8 cellular contexts compared by ENCODE assay signal in the genomic region with DNA sequence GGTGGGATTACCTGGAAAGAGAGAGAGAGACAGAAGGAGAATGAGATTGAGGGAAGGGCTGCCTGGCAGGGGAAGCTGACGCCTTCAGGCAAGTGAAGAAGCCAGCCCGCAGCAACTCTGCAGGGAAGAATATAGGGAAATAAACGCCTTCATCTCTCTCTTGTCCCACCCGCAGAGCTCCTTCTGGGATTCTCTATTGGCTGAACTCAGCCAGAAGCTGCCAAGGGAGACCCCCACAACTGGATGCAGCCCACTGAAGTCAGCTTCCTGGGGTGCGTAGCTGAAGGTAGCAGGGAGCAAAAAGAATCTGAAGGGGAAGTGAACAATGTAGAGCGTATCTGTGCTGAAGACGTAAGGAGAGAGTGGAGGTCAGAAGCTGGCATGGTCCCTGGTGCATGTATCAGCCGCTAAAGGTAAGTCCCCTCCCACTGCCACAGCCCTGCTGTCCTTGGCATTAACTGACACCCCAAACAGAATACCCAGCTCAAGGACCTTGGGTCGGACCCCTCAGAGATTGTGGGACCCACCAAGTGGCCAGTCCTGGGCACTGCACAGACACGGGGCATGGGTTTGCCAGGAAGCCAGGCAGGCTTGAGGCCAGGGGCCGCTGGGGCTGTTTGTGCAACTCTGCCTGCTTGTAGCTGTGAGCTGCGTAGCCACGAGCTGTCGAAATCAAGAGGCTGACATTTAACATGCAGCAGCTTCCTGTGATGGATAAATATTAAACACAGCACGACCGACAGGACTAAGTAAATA.
DNase-seq lines count a peak whose midpoint lies in the region; ATAC-seq, FAIRE-seq and TF ChIP-seq lines count a peak whose summit lies in the region.

No MANE protein-coding gene starts in this region.

- FAIRE-seq in urothelium cell line (lab: Jason Lieb, UNC) = peak; percentile 93

- POLR2A ChIA-PET in RWPE1 (lab: Yijun Ruan, JAX; ENCODE audit: low non-redundant PET) = no interaction called here

- H3K4me3 ChIP-seq in body of pancreas = no peak overlapping the region

- H3K36me3 ChIP-seq in body of pancreas (replicated peaks in 1 of 2; ENCODE audit: insufficient read depth in 1 of 2, low read depth in 2 of 2) = no peaks in the 10 kb centered on the region

- no peak for TF ChIP-seq POLR2A in body of pancreas (IDR thresholded peaks at IDR 0.05)

- CTCF ChIA-PET in RWPE1 (lab: Yijun Ruan, JAX) = interaction anchor here (0.5 kb wide), 1 partner anchor 261 kb away, joined by 3 read pairs; no protein-coding TSS in a partner anchor

- intact Hi-C loops in body of pancreas (cut with DNase I) = no loop called here

- H3K4me1 ChIP-seq in body of pancreas = peaks cover 12% of the 10 kb centered on the region

- no peaks in the 10 kb centered on the region for H3K27me3 ChIP-seq in body of pancreas

- peak; percentile 26 to 68 (median 59) for TF ChIP-seq CTCF in body of pancreas (IDR thresholded peaks at IDR 0.05)
- no peak for TF ChIP-seq CTCF in RWPE1 (conservative IDR thresholded peaks at IDR 0.05; ENCODE audit: low read depth)

- DNase-seq in activated CD4-positive, alpha-beta T cell treated with anti-CD3 and anti-CD28 coated beads for 48 hours = peak; percentile 12
- DNase-seq in activated CD4-positive, alpha-beta T cell treated with anti-CD3 and anti-CD28 coated beads for 4 hours = no peak
- DNase-seq in body of pancreas = peak; percentile 60 to 82 (median 81)
- peak; percentile 74 for DNase-seq in left kidney (ENCODE audit: low read depth, low spot score)
- peak; percentile 71 for DNase-seq in urothelium cell line (ENCODE audit: low spot score)
- DNase-seq in RPMI8226 = no peak
- DNase-seq in stimulated activated CD4-positive, alpha-beta T cell treated with anti-CD3 and anti-CD28 coated beads, Interleukin-1b, Interleukin-23, amount 100 ng/mL, for 48 hours = no peak
- DNase-seq in RWPE1 (ENCODE audit: low spot score) = no peak

- peak; percentile 86 for ATAC-seq in body of pancreas

- H3K27ac ChIP-seq in body of pancreas (no peak overlapping the region), RWPE1 (no peak overlapping the region)

- H3K9me3 ChIP-seq in body of pancreas = no peaks in the 10 kb centered on the region

- 8 to 15% methylated on average over 16 of the region's 16 CpGs for WGBS in body of pancreas, 2 donors

Comparison
In these comparisons a context has a peak if more than half of its experiments do, and no peak if none do; other contexts are left out.
1. DNase-seq: peak in activated CD4-positive, alpha-beta T cell treated with anti-CD3 and anti-CD28 coated beads for 48 hours (single experiment), body of pancreas (4 of 4), left kidney (single experiment) and urothelium cell line (single experiment); none in activated CD4-positive, alpha-beta T cell treated with anti-CD3 and anti-CD28 coated beads for 4 hours (0 of 2), RPMI8226 (single experiment), stimulated activated CD4-positive, alpha-beta T cell treated with anti-CD3 and anti-CD28 coated beads, Interleukin-1b, Interleukin-23, amount 100 ng/mL, for 48 hours (single experiment) and RWPE1 (single experiment).